Comparison of ENCODE assay signal across 13 cellular contexts in the genomic region with DNA sequence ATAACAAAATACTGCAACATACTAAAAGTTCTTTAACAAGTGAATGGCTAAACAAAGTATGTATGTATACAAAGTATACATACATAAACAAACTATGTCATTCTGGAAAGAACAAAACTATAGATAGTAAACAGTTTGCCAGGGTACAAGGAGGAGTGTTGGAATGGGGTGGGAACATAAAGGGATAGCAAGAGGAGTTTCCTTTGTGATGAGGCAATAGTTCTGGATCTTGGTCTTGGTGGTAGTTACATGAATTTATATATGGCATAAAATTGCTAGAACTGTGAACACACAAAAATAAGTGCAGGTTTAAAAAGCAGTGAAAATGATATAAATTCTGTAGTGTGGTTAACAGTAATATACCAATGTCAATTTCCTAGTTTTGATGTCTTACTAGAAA.
"Had no signal": no experiment of that assay in that cellular context is flagged by ENCODE, and none has a peak within 500 bp of the region (broad histone marks: within the 10 kb centered on the region; RNA-seq: fewer than 3 reads in every experiment).

No MANE protein-coding gene starts in this region.

- ATAC-seq: heart left ventricle, left lobe of liver, psoas muscle, upper lobe of right lung had no signal

- H3K4me3 Mint-ChIP-seq: activated naive CD8-positive, alpha-beta T cell treated with anti-CD3 and anti-CD28 coated beads, Interleukin-2, amount 10 ng/mL, durations not matched to agents 7 days and 5 days; nephron progenitor cell had no signal

- H3K9me3 ChIP-seq: psoas muscle, sigmoid colon, upper lobe of right lung had no signal

- H3K27me3 ChIP-seq: ascending aorta, heart left ventricle, sigmoid colon, upper lobe of right lung had no signal

- H3K27me3 Mint-ChIP-seq: activated naive CD8-positive, alpha-beta T cell treated with anti-CD3 and anti-CD28 coated beads, Interleukin-2, amount 10 ng/mL, durations not matched to agents 7 days and 5 days had no signal

- H3K27ac Mint-ChIP-seq: activated naive CD8-positive, alpha-beta T cell treated with anti-CD3 and anti-CD28 coated beads, Interleukin-2, amount 10 ng/mL, durations not matched to agents 7 days and 5 days; nephron progenitor cell had no signal

- H3K36me3 ChIP-seq: ascending aorta, heart left ventricle, sigmoid colon, upper lobe of right lung had no signal

- H3K27ac ChIP-seq: ascending aorta, heart left ventricle, psoas muscle, sigmoid colon, upper lobe of right lung had no signal

- DNase-seq: activated CD4-positive, alpha-beta T cell treated with anti-CD3 and anti-CD28 coated beads, Interleukin-2, amount 50 U/mL, for 4 hours; activated CD8-positive, alpha-beta memory T cell treated with anti-CD3 and anti-CD28 coated beads, Interleukin-2, amount 50 U/mL, for 4 hours; activated naive CD8-positive, alpha-beta T cell treated with anti-CD3 and anti-CD28 coated beads, Interleukin-2, amount 10 ng/mL, durations not matched to agents 7 days and 5 days; heart left ventricle; islet precursor cell; nephron progenitor cell; psoas muscle; sigmoid colon; stimulated activated CD4-positive, alpha-beta T cell treated with anti-CD3 and anti-CD28 coated beads, Interleukin-2, amount 100 ng/mL, for 24 hours; stimulated activated naive CD4-positive, alpha-beta T cell treated with Interleukin-2 at 50 U/mL for 16 hours; upper lobe of right lung had no signal

- H3K4me3 ChIP-seq: ascending aorta, heart left ventricle, psoas muscle, sigmoid colon, upper lobe of right lung had no signal
